ENCODE assay signal across 14 cellular contexts in genomic region chr21:43985690-43986251, GRCh38. TPM values are rescaled to one million over a fixed set of nuclear protein-coding genes. Genes with fewer than 3 reads are reported as not detected.
DNase-seq lines count a peak whose midpoint lies in the region; ATAC-seq and TF ChIP-seq lines count a peak whose summit lies in the region.
"Had no signal": no experiment of that assay in that cellular context is flagged by ENCODE, and none has a peak within 500 bp of the region (broad histone marks: within the 10 kb centered on the region; RNA-seq: fewer than 3 reads in every experiment).

No MANE protein-coding gene starts in this region.

- no peak overlapping the region for H2AFZ ChIP-seq in SK-N-SH (ENCODE audit: low read depth)

- H3K4me2 ChIP-seq in SK-N-SH, result no peak overlapping the region

- H3K79me2 ChIP-seq in SK-N-SH (ENCODE audit: insufficient read depth), result no peaks in the 10 kb centered on the region

- peaks cover 5 to 32% of the 10 kb centered on the region in 2 experiments for H3K36me3 ChIP-seq in SK-N-SH (replicated peaks in 1 of 2; ENCODE audit: control insufficient read depth in 1 of 2, insufficient read depth in 2 of 2, low read length in 1 of 2)
- no peaks in the 10 kb centered on the region for H3K36me3 ChIP-seq in iPS DF 6.9 (ENCODE audit: control insufficient read depth, insufficient read depth, low read length)

- DNase-seq in SK-N-SH (peak; percentile 53), iPS DF 6.9 (ENCODE audit: low read depth, low spot score) (no peak), posterior vena cava (ENCODE audit: low spot score) (peak; percentile 76)
- no peak for DNase-seq in activated CD4-positive, alpha-beta memory T cell treated with anti-CD3 and anti-CD28 coated beads, Interleukin-2, amount 10 ng/mL, durations not matched to agents 7 days and 5 days
- no peak for DNase-seq in activated CD4-positive, alpha-beta memory T cell treated with anti-CD3 and anti-CD28 coated beads for 36 hours
- DNase-seq: 8988T, Calu3, NCI-H446, sigmoid colon had no signal

- H3K9me3 ChIP-seq in SK-N-SH (no peaks in the 10 kb centered on the region), iPS DF 6.9 (ENCODE audit: control insufficient read depth, insufficient read depth, low read length) (no peaks in the 10 kb centered on the region)
- H3K9me3 ChIP-seq: sigmoid colon had no signal

- H3K27me3 ChIP-seq in SK-N-SH (ENCODE audit: insufficient read depth) (no peaks in the 10 kb centered on the region), iPS DF 6.9 (ENCODE audit: control insufficient read depth, insufficient read depth, low read length) (no peaks in the 10 kb centered on the region)
- H3K27me3 ChIP-seq: sigmoid colon had no signal

- H3K27me3 Mint-ChIP-seq in activated CD4-positive, alpha-beta memory T cell treated with anti-CD3 and anti-CD28 coated beads, Interleukin-2, amount 10 ng/mL, durations not matched to agents 7 days and 5 days, result no peaks in the 10 kb centered on the region
- H3K27me3 Mint-ChIP-seq in activated CD4-positive, alpha-beta memory T cell treated with anti-CD3 and anti-CD28 coated beads for 36 hours, result no peaks in the 10 kb centered on the region

- 63% methylated on average over 22 of the region's 22 CpGs for WGBS in SK-N-SH (ENCODE audit: low lambda C conversion rate)
- no CpG with 5 or more reads among the region's 22 CpGs for WGBS in iPS DF 6.9 (ENCODE audit: insufficient coverage, insufficient read length)

- no peak for TF ChIP-seq RAD21 in SK-N-SH (IDR thresholded peaks at IDR 0.05; ENCODE audit: low read length)

- CTCF ChIA-PET in SK-N-SH (lab: Yijun Ruan, JAX), result interaction anchor here (1.0 kb wide), 1 partner anchor 175 kb away, joined by 4 read pairs; no protein-coding TSS in a partner anchor
- CTCF ChIA-PET in activated CD4-positive, alpha-beta memory T cell treated with anti-CD3 and anti-CD28 coated beads, Interleukin-2, amount 10 ng/mL, durations not matched to agents 7 days and 5 days (lab: Charles Lee), result interaction anchor here (2.5 kb wide), 1 partner anchor 10 kb away, joined by 13 read pairs; no protein-coding TSS in a partner anchor
- CTCF ChIA-PET in activated CD4-positive, alpha-beta memory T cell treated with anti-CD3 and anti-CD28 coated beads for 36 hours (lab: Charles Lee), result interaction anchor here (0.6 to 2.1 kb wide), 2 partner anchors 10 to 355 kb away, joined by 3 to 12 read pairs; no protein-coding TSS in a partner anchor

- TF ChIP-seq EP300 in SK-N-SH (IDR thresholded peaks at IDR 0.05; ENCODE audit: borderline replicate concordance in 1 of 2, low read depth in 1 of 2, low read length in 1 of 2), result no peak

- peaks cover 6% of the 10 kb centered on the region for H3F3A ChIP-seq in SK-N-SH (replicated peaks; ENCODE audit: insufficient read depth)

- H3K27ac ChIP-seq in SK-N-SH (ENCODE audit: low read depth in 2 of 2, low read length in 1 of 2), result no peak overlapping the region
- peak overlapping the region; percentile 2; the same call in 1 of the 2 replicates for H3K27ac ChIP-seq in VCaP
- no peak overlapping the region for H3K27ac ChIP-seq in iPS DF 6.9 (ENCODE audit: low read length)
- H3K27ac ChIP-seq: coronary artery, sigmoid colon had no signal

- POLR2A ChIA-PET in SK-N-SH (lab: Yijun Ruan, JAX), result no interaction called here
- POLR2A ChIA-PET in activated CD4-positive, alpha-beta memory T cell treated with anti-CD3 and anti-CD28 coated beads, Interleukin-2, amount 10 ng/mL, durations not matched to agents 7 days and 5 days (lab: Charles Lee), result no interaction called here
- POLR2A ChIA-PET in activated CD4-positive, alpha-beta memory T cell treated with anti-CD3 and anti-CD28 coated beads for 36 hours (lab: Charles Lee), result no interaction called here

- ATAC-seq in SK-N-SH treated with all-trans-retinoic acid at 6 μM for 48 hours (no peak; the same call in 2 of the 3 replicates), HG02798 (IDR thresholded peaks at IDR 0.05; ENCODE audit: poor library complexity, unreplicated experiment) (no peak)
- ATAC-seq: Panc1 had no signal

- no peaks in the 10 kb centered on the region for H3K9me3 Mint-ChIP-seq in activated CD4-positive, alpha-beta memory T cell treated with anti-CD3 and anti-CD28 coated beads, Interleukin-2, amount 10 ng/mL, durations not matched to agents 7 days and 5 days
- H3K9me3 Mint-ChIP-seq in activated CD4-positive, alpha-beta memory T cell treated with anti-CD3 and anti-CD28 coated beads for 36 hours, result no peaks in the 10 kb centered on the region

- H3K4me3 Mint-ChIP-seq in activated CD4-positive, alpha-beta memory T cell treated with anti-CD3 and anti-CD28 coated beads, Interleukin-2, amount 10 ng/mL, durations not matched to agents 7 days and 5 days, result no peak overlapping the region
- H3K4me3 Mint-ChIP-seq in activated CD4-positive, alpha-beta memory T cell treated with anti-CD3 and anti-CD28 coated beads for 36 hours, result no peak overlapping the region

- no peaks in the 10 kb centered on the region for H4K20me1 ChIP-seq in SK-N-SH (ENCODE audit: insufficient read depth)

- no peak overlapping the region for H3K27ac Mint-ChIP-seq in activated CD4-positive, alpha-beta memory T cell treated with anti-CD3 and anti-CD28 coated beads, Interleukin-2, amount 10 ng/mL, durations not matched to agents 7 days and 5 days
- no peak overlapping the region for H3K27ac Mint-ChIP-seq in activated CD4-positive, alpha-beta memory T cell treated with anti-CD3 and anti-CD28 coated beads for 36 hours

- peaks cover 8% of the 10 kb centered on the region for H3K4me1 Mint-ChIP-seq in activated CD4-positive, alpha-beta memory T cell treated with anti-CD3 and anti-CD28 coated beads, Interleukin-2, amount 10 ng/mL, durations not matched to agents 7 days and 5 days
- peaks cover 16% of the 10 kb centered on the region for H3K4me1 Mint-ChIP-seq in activated CD4-positive, alpha-beta memory T cell treated with anti-CD3 and anti-CD28 coated beads for 36 hours (ENCODE audit: low read depth)

- H3K9me2 ChIP-seq in SK-N-SH, result no peaks in the 10 kb centered on the region

- TF ChIP-seq CTCF in SK-N-SH (IDR thresholded peaks at IDR 0.05) (no peak), VCaP (conservative IDR thresholded peaks at IDR 0.05) (no peak)

- no peak overlapping the region for H3K4me3 ChIP-seq in SK-N-SH (ENCODE audit: low read depth in 2 of 2, low read length in 1 of 2)
- H3K4me3 ChIP-seq in iPS DF 6.9 (ENCODE audit: low read length), result peak overlapping the region; percentile 19; the same call in 1 of the 2 replicates
- H3K4me3 ChIP-seq: coronary artery, sigmoid colon had no signal

- peaks cover 7% of the 10 kb centered on the region for H3K36me3 Mint-ChIP-seq in activated CD4-positive, alpha-beta memory T cell treated with anti-CD3 and anti-CD28 coated beads, Interleukin-2, amount 10 ng/mL, durations not matched to agents 7 days and 5 days (ENCODE audit: low read depth)
- H3K36me3 Mint-ChIP-seq in activated CD4-positive, alpha-beta memory T cell treated with anti-CD3 and anti-CD28 coated beads for 36 hours, result peaks cover 4% of the 10 kb centered on the region

- H3K9ac ChIP-seq in SK-N-SH, result no peak overlapping the region

- intact Hi-C loops in posterior vena cava (cut with DNase I), result loop anchor here in 1 of 2 donors (10.0 kb wide), 1 partner anchor 61 kb away; no protein-coding TSS in a partner anchor
- intact Hi-C loops in activated CD4-positive, alpha-beta memory T cell treated with anti-CD3 and anti-CD28 coated beads for 36 hours (cut with micrococcal nuclease), result no loop called here

- no peaks in the 10 kb centered on the region for H3K4me1 ChIP-seq in SK-N-SH (ENCODE audit: control insufficient read depth in 1 of 2, insufficient read depth in 2 of 2, low read depth in 1 of 2, low read length in 1 of 2)
- peaks cover 4% of the 10 kb centered on the region; the same call in 1 of the 2 replicates for H3K4me1 ChIP-seq in iPS DF 6.9 (ENCODE audit: control insufficient read depth, insufficient read depth, low read length)
- H3K4me1 ChIP-seq: sigmoid colon had no signal

TF ChIP-seq in SK-N-SH, 30 proteins besides CTCF, POLR2A, EP300 and RAD21:
- TF ChIP-seq, protein P1, sequence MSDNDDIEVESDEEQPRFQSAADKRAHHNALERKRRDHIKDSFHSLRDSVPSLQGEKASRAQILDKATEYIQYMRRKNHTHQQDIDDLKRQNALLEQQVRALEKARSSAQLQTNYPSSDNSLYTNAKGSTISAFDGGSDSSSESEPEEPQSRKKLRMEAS (IDR thresholded peaks at IDR 0.05; ENCODE audit: low read depth), result no peak
- TF ChIP-seq RCOR1 (IDR thresholded peaks at IDR 0.05; ENCODE audit: low read length), result no peak
- TF ChIP-seq ELF1 (IDR thresholded peaks at IDR 0.05), result no peak
- no peak for TF ChIP-seq MEF2A (IDR thresholded peaks at IDR 0.05; ENCODE audit: borderline replicate concordance, low read depth)
- no peak for TF ChIP-seq SIN3A (IDR thresholded peaks at IDR 0.05; ENCODE audit: borderline replicate concordance, low read depth, low read length)

TF ChIP-seq in SK-N-SH treated with all-trans-retinoic acid at 6 μM for 48 hours, 23 proteins besides CTCF, POLR2A, EP300 and RAD21 (continues in another document):
- TF ChIP-seq TOX (CRISPR knock-in tag; IDR thresholded peaks at IDR 0.05; ENCODE audit: borderline replicate concordance) (no peak), CSDC2 (CRISPR knock-in tag; IDR thresholded peaks at IDR 0.05) (no peak), ZNF8 (CRISPR knock-in tag; IDR thresholded peaks at IDR 0.05) (no peak), ZFP30 (CRISPR knock-in tag; IDR thresholded peaks at IDR 0.05) (no peak), ZC3H10 (CRISPR knock-in tag; IDR thresholded peaks at IDR 0.05) (no peak)

RNA-seq across cellular contexts. Expression of gene TRAPPC10, which starts 26.3 kb away (rescaled TPM):
- polyA plus RNA-seq in SK-N-SH (2012; rRNA removed), result 17.5 and 18.9 TPM in 2 replicates
- polyA plus RNA-seq in SK-N-SH (2012; cell fraction: cytosol; rRNA removed), result 12.4 and 14.8 TPM in 2 replicates
- polyA plus RNA-seq in SK-N-SH (2012; cell fraction: nucleus; rRNA removed), result 42.6 and 53.7 TPM in 2 replicates
- 10 to 100 TPM; 26.7 to 30.3 TPM for total RNA-seq in posterior vena cava
- 10 to 100 TPM; 76.0 to 76.5 TPM for total RNA-seq in activated CD4-positive, alpha-beta memory T cell treated with anti-CD3 and anti-CD28 coated beads, Interleukin-2, amount 10 ng/mL, durations not matched to agents 7 days and 5 days
- total RNA-seq in activated CD4-positive, alpha-beta memory T cell treated with anti-CD3 and anti-CD28 coated beads for 36 hours, result 10 to 100 TPM; 46.1 to 50.5 TPM

Comparison
In these comparisons a context has a peak if more than half of its experiments do, and no peak if none do; other contexts are left out.
1. DNase-seq: peak in SK-N-SH (single experiment) and posterior vena cava (single experiment); none in iPS DF 6.9 (single experiment), activated CD4-positive, alpha-beta memory T cell treated with anti-CD3 and anti-CD28 coated beads, Interleukin-2, amount 10 ng/mL, durations not matched to agents 7 days and 5 days (single experiment) and activated CD4-positive, alpha-beta memory T cell treated with anti-CD3 and anti-CD28 coated beads for 36 hours (single experiment).